ENCODE assay signal across 38 cellular contexts in the genomic region with DNA sequence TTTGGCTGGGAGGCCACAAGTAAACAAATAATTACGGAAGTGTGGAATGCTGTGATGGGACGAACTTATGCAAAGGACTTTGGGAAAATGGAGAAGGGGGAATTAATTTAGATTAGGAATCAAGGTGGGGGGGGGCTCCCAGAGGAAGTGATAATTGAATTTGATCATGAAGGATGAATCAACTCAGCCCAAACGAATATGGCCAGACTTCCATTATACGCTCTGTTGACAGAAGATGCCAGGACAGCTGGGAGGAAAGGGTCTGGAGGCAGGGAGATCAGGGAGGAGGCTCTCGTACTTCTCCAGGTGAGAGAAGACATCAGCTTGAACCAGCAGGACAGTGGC.
"Had no signal": no experiment of that assay in that cellular context is flagged by ENCODE, and none has a peak within 500 bp of the region (broad histone marks: within the 10 kb centered on the region; RNA-seq: fewer than 3 reads in every experiment).

No MANE protein-coding gene starts in this region.

- H3K4me1 Mint-ChIP-seq: activated CD4-positive, alpha-beta memory T cell treated with anti-CD3 and anti-CD28 coated beads, Interleukin-2, amount 10 ng/mL, durations not matched to agents 7 days and 5 days; activated CD4-positive, alpha-beta T cell treated with anti-CD3 and anti-CD28 coated beads for 36 hours; activated CD4-positive, alpha-beta T cell treated with anti-CD3 and anti-CD28 coated beads, Interleukin-2, amount 10 ng/mL, durations not matched to agents 7 days and 5 days; activated naive CD8-positive, alpha-beta T cell treated with anti-CD3 and anti-CD28 coated beads for 36 hours; activated T-helper 17 cell treated with anti-CD3 and anti-CD28 coated beads, Interleukin-2, amount 50 U/mL, for 72 hours had no signal

- H3K4me1 ChIP-seq: adrenal gland, body of pancreas, breast epithelium had no signal

- H3K36me3 ChIP-seq: adrenal gland, brain microvascular endothelial cell, breast epithelium had no signal

- ATAC-seq: activated CD4-positive, alpha-beta T cell treated with anti-CD3 and anti-CD28 coated beads for 36 hours; activated CD4-positive, CD25-positive, alpha-beta regulatory T cell treated with anti-CD3 and anti-CD28 coated beads, Interleukin-2, amount 50 U/mL, for 24 hours; activated CD8-positive, alpha-beta T cell treated with anti-CD3 and anti-CD28 coated beads, Interleukin-2, amount 10 ng/mL, durations not matched to agents 7 days and 5 days; activated naive CD4-positive, alpha-beta T cell treated with anti-CD3 and anti-CD28 coated beads, Interleukin-2, amount 50 U/mL, for 72 hours; activated T-cell treated with anti-CD3 and anti-CD28 coated beads, Interleukin-2, amount 50 U/mL, for 4 hours; activated T-cell treated with anti-CD3 and anti-CD28 coated beads, Interleukin-2, amount 50 U/mL, for 72 hours; activated T-helper 17 cell treated with anti-CD3 and anti-CD28 coated beads, Interleukin-2, amount 50 U/mL, for 72 hours; body of pancreas; WTC11 had no signal

- H3K9me3 Mint-ChIP-seq: activated CD4-positive, alpha-beta memory T cell treated with anti-CD3 and anti-CD28 coated beads, Interleukin-2, amount 10 ng/mL, durations not matched to agents 7 days and 5 days; activated CD4-positive, alpha-beta T cell treated with anti-CD3 and anti-CD28 coated beads, Interleukin-2, amount 10 ng/mL, durations not matched to agents 7 days and 5 days; activated naive CD4-positive, alpha-beta T cell treated with anti-CD3 and anti-CD28 coated beads for 36 hours; activated naive CD4-positive, alpha-beta T cell treated with anti-CD3 and anti-CD28 coated beads, Interleukin-2, amount 50 U/mL, for 72 hours; activated naive CD8-positive, alpha-beta T cell treated with anti-CD3 and anti-CD28 coated beads for 36 hours; activated T-cell treated with anti-CD3 and anti-CD28 coated beads, Interleukin-2, amount 50 U/mL, for 4 hours; activated T-cell treated with anti-CD3 and anti-CD28 coated beads, Interleukin-2, amount 50 U/mL, for 72 hours; activated T-helper 1 cell treated with anti-CD3 and anti-CD28 coated beads, Interleukin-12 subunit alpha, Interleukin-12 subunit beta, Interleukin-2, Interleukin-4 antibody, amounts not matched to agents 30 ng/mL and 10 ng/mL and 1 ng/mL, durations not matched to agents 14 hours and 24 hours and 36 hours; activated T-helper 17 cell treated with anti-CD3 and anti-CD28 coated beads, Interleukin-2, amount 50 U/mL, for 72 hours; T-helper 1 cell treated with Interleukin-12 subunit alpha and Interleukin-12 subunit beta and Interleukin-4 antibody, amounts not matched to agents 30 μg/mL and 1 μg/mL, for 36 hours; T-helper 2 cell treated with Interferon-gamma antibody and Interleukin-4, amounts not matched to agents 5 μg/mL and 100 μg/mL, for 36 hours had no signal

- DNase-seq: activated CD4-positive, alpha-beta memory T cell treated with anti-CD3 and anti-CD28 coated beads, Interleukin-2, amount 10 ng/mL, durations not matched to agents 7 days and 5 days; activated CD4-positive, alpha-beta T cell treated with anti-CD3 and anti-CD28 coated beads for 1 hour; activated CD4-positive, alpha-beta T cell treated with anti-CD3 and anti-CD28 coated beads for 36 hours; activated CD4-positive, alpha-beta T cell treated with anti-CD3 and anti-CD28 coated beads for 48 hours; activated CD4-positive, alpha-beta T cell treated with anti-CD3 and anti-CD28 coated beads, Interleukin-2, amount 10 ng/mL, durations not matched to agents 7 days and 5 days; activated CD4-positive, alpha-beta T cell treated with anti-CD3 and anti-CD28 coated beads, Interleukin-2, amount 50 U/mL, for 48 hours; activated CD4-positive, CD25-positive, alpha-beta regulatory T cell; activated CD8-positive, alpha-beta memory T cell treated with anti-CD3 and anti-CD28 coated beads for 24 hours; activated CD8-positive, alpha-beta memory T cell treated with anti-CD3 and anti-CD28 coated beads, Interleukin-2, amount 50 U/mL, for 4 hours; activated CD8-positive, alpha-beta T cell treated with anti-CD3 and anti-CD28 coated beads, Interleukin-2, amount 10 ng/mL, durations not matched to agents 7 days and 5 days; activated effector memory CD4-positive, alpha-beta T cell treated with anti-CD3 and anti-CD28 coated beads, Interleukin-2, amount 50 U/mL, for 16 hours; activated gamma-delta T cell treated with Interleukin-2 at 50 U/mL for 16 hours; activated naive CD4-positive, alpha-beta T cell; activated naive CD4-positive, alpha-beta T cell treated with anti-CD3 and anti-CD28 coated beads for 36 hours; activated naive CD4-positive, alpha-beta T cell treated with anti-CD3 and anti-CD28 coated beads, Interleukin-2, amount 50 U/mL, for 16 hours; activated naive CD8-positive, alpha-beta T cell treated with anti-CD3 and anti-CD28 coated beads for 36 hours; activated T-cell treated with anti-CD3 and anti-CD28 coated beads for 4 hours; activated T-cell treated with anti-CD3 and anti-CD28 coated beads, Interleukin-2, amount 50 U/mL, for 1 hour; activated T-cell treated with anti-CD3 and anti-CD28 coated beads, Interleukin-2, amount 50 U/mL, for 4 hours; activated T-cell treated with anti-CD3 and anti-CD28 coated beads, Interleukin-2, amount 50 U/mL, for 72 hours; adrenal gland; amniotic stem cell; aorta; body of pancreas; brain microvascular endothelial cell; central memory CD4-positive, alpha-beta T cell; T-helper 1 cell; T-helper 2 cell; T-helper 9 cell had no signal

- H3K27ac Mint-ChIP-seq: activated CD4-positive, alpha-beta memory T cell treated with anti-CD3 and anti-CD28 coated beads, Interleukin-2, amount 10 ng/mL, durations not matched to agents 7 days and 5 days; activated CD4-positive, alpha-beta T cell treated with anti-CD3 and anti-CD28 coated beads for 36 hours; activated CD4-positive, alpha-beta T cell treated with anti-CD3 and anti-CD28 coated beads, Interleukin-2, amount 10 ng/mL, durations not matched to agents 7 days and 5 days; activated CD8-positive, alpha-beta T cell treated with anti-CD3 and anti-CD28 coated beads, Interleukin-2, amount 10 ng/mL, durations not matched to agents 7 days and 5 days; activated naive CD4-positive, alpha-beta T cell treated with anti-CD3 and anti-CD28 coated beads for 36 hours; activated naive CD4-positive, alpha-beta T cell treated with anti-CD3 and anti-CD28 coated beads, Interleukin-2, amount 50 U/mL, for 72 hours; activated naive CD8-positive, alpha-beta T cell treated with anti-CD3 and anti-CD28 coated beads for 36 hours; activated T-cell treated with anti-CD3 and anti-CD28 coated beads, Interleukin-2, amount 50 U/mL, for 72 hours; activated T-helper 1 cell treated with anti-CD3 and anti-CD28 coated beads, Interleukin-12 subunit alpha, Interleukin-12 subunit beta, Interleukin-2, Interleukin-4 antibody, amounts not matched to agents 30 ng/mL and 10 ng/mL and 1 ng/mL, durations not matched to agents 14 hours and 24 hours and 36 hours; activated T-helper 17 cell treated with anti-CD3 and anti-CD28 coated beads, Interleukin-2, amount 50 U/mL, for 72 hours; T-helper 1 cell treated with Interleukin-12 subunit alpha and Interleukin-12 subunit beta and Interleukin-4 antibody, amounts not matched to agents 30 μg/mL and 1 μg/mL, for 36 hours; T-helper 2 cell treated with Interferon-gamma antibody and Interleukin-4, amounts not matched to agents 5 μg/mL and 100 μg/mL, for 36 hours; WTC11 had no signal

- H3K27me3 Mint-ChIP-seq: activated CD4-positive, alpha-beta memory T cell treated with anti-CD3 and anti-CD28 coated beads, Interleukin-2, amount 10 ng/mL, durations not matched to agents 7 days and 5 days; activated CD4-positive, alpha-beta T cell treated with anti-CD3 and anti-CD28 coated beads, Interleukin-2, amount 10 ng/mL, durations not matched to agents 7 days and 5 days had no signal

- H3K27ac ChIP-seq: adrenal gland, body of pancreas, brain microvascular endothelial cell, breast epithelium, VCaP had no signal

- H3K4me3 ChIP-seq: adrenal gland, body of pancreas, breast epithelium had no signal

- H3K27me3 ChIP-seq: adrenal gland, body of pancreas, brain microvascular endothelial cell had no signal

- H3K4me3 Mint-ChIP-seq: activated CD4-positive, alpha-beta memory T cell treated with anti-CD3 and anti-CD28 coated beads, Interleukin-2, amount 10 ng/mL, durations not matched to agents 7 days and 5 days; activated CD4-positive, alpha-beta T cell treated with anti-CD3 and anti-CD28 coated beads for 36 hours; activated CD4-positive, alpha-beta T cell treated with anti-CD3 and anti-CD28 coated beads, Interleukin-2, amount 10 ng/mL, durations not matched to agents 7 days and 5 days; activated CD8-positive, alpha-beta T cell treated with anti-CD3 and anti-CD28 coated beads, Interleukin-2, amount 10 ng/mL, durations not matched to agents 7 days and 5 days; activated naive CD4-positive, alpha-beta T cell treated with anti-CD3 and anti-CD28 coated beads for 36 hours; activated naive CD8-positive, alpha-beta T cell treated with anti-CD3 and anti-CD28 coated beads for 36 hours; activated T-cell treated with anti-CD3 and anti-CD28 coated beads, Interleukin-2, amount 50 U/mL, for 4 hours; activated T-cell treated with anti-CD3 and anti-CD28 coated beads, Interleukin-2, amount 50 U/mL, for 72 hours; activated T-helper 1 cell treated with anti-CD3 and anti-CD28 coated beads, Interleukin-12 subunit alpha, Interleukin-12 subunit beta, Interleukin-2, Interleukin-4 antibody, amounts not matched to agents 30 ng/mL and 10 ng/mL and 1 ng/mL, durations not matched to agents 14 hours and 24 hours and 36 hours; activated T-helper 17 cell treated with anti-CD3 and anti-CD28 coated beads, Interleukin-2, amount 50 U/mL, for 72 hours; T-helper 1 cell treated with Interleukin-12 subunit alpha and Interleukin-12 subunit beta and Interleukin-4 antibody, amounts not matched to agents 30 μg/mL and 1 μg/mL, for 36 hours; T-helper 2 cell treated with Interferon-gamma antibody and Interleukin-4, amounts not matched to agents 5 μg/mL and 100 μg/mL, for 36 hours; WTC11 had no signal

- H3K36me3 Mint-ChIP-seq: activated naive CD4-positive, alpha-beta T cell treated with anti-CD3 and anti-CD28 coated beads, Interleukin-2, amount 50 U/mL, for 72 hours; activated naive CD8-positive, alpha-beta T cell treated with anti-CD3 and anti-CD28 coated beads for 36 hours; WTC11 had no signal

- H3K9me3 ChIP-seq: adrenal gland, body of pancreas, breast epithelium had no signal
